ENCODE assay signal across 7 cellular contexts in genomic region chr7:108989319-108989718, GRCh38.
"Had no signal": no experiment of that assay in that cellular context is flagged by ENCODE, and none has a peak within 500 bp of the region (broad histone marks: within the 10 kb centered on the region; RNA-seq: fewer than 3 reads in every experiment).

No MANE protein-coding gene starts in this region.

- H3K4me3 Mint-ChIP-seq: HFFc6 had no signal

- H3K9me3 ChIP-seq: HAP-1 had no signal

- H3K27ac Mint-ChIP-seq: HFFc6 had no signal

- H3K4me3 ChIP-seq: HAP-1, K562 had no signal

- H3K36me3 ChIP-seq: HAP-1 had no signal

- ATAC-seq: HCT116, K562 had no signal

- DNase-seq: GOT3, H7, HFFc6, IMR-90 had no signal
